ENCODE assay signal across 23 cellular contexts in genomic region chr10:93711891-93712290, GRCh38. TPM values are rescaled to one million over a fixed set of nuclear protein-coding genes. Genes with fewer than 3 reads are reported as not detected.
"Had no signal": no experiment of that assay in that cellular context is flagged by ENCODE, and none has a peak within 500 bp of the region (broad histone marks: within the 10 kb centered on the region; RNA-seq: fewer than 3 reads in every experiment).

No MANE protein-coding gene starts in this region.

- H3K36me3 ChIP-seq: adrenal gland, left ventricle myocardium inferior, suprapubic skin had no signal

- H3K9me3 ChIP-seq: adrenal gland, left ventricle myocardium inferior, suprapubic skin had no signal

- H3K27ac Mint-ChIP-seq: activated CD8-positive, alpha-beta T cell treated with anti-CD3 and anti-CD28 coated beads for 36 hours; memory B cell; naive thymus-derived CD8-positive, alpha-beta T cell; type B pancreatic cell had no signal

- H3K4me1 Mint-ChIP-seq: central memory CD8-positive, alpha-beta T cell had no signal

- H3K9me3 Mint-ChIP-seq: activated CD8-positive, alpha-beta T cell treated with anti-CD3 and anti-CD28 coated beads for 36 hours; activated T-cell treated with anti-CD3 and anti-CD28 coated beads, Interleukin-2, amount 50 U/mL, for 4 hours; central memory CD8-positive, alpha-beta T cell; memory B cell; naive thymus-derived CD8-positive, alpha-beta T cell; type B pancreatic cell had no signal

- DNase-seq: activated CD4-positive, alpha-beta T cell treated with anti-CD3 and anti-CD28 coated beads for 4 hours; activated CD8-positive, alpha-beta T cell treated with anti-CD3 and anti-CD28 coated beads for 36 hours; activated effector memory CD4-positive, alpha-beta T cell treated with Interleukin-2 at 50 U/mL for 16 hours; activated naive CD4-positive, alpha-beta T cell treated with anti-CD3 and anti-CD28 coated beads, Interleukin-2, amount 50 U/mL, for 16 hours; activated T-cell treated with anti-CD3 and anti-CD28 coated beads, Interleukin-2, amount 50 U/mL, for 4 hours; adrenal gland; cortex of kidney; effector CD8-positive, alpha-beta T cell; hippocampal formation; left ventricle myocardium inferior; naive thymus-derived CD8-positive, alpha-beta T cell; small intestine; stimulated activated CD4-positive, alpha-beta T cell treated with anti-CD3 and anti-CD28 coated beads, Interleukin-4, amount 100 ng/mL, for 24 hours; stimulated activated naive CD8-positive, alpha-beta T cell treated with anti-CD3 and anti-CD28 coated beads, Interleukin-15, Interleukin-2, amounts not matched to agents 100 U/mL and 50 U/mL, for 24 hours; T-helper 1 cell had no signal

- H3K27ac ChIP-seq: adrenal gland, left ventricle myocardium inferior, parathyroid adenoma, suprapubic skin had no signal

- H3K27me3 Mint-ChIP-seq: central memory CD8-positive, alpha-beta T cell had no signal

- H3K9ac ChIP-seq: parathyroid adenoma had no signal

- ATAC-seq: activated CD8-positive, alpha-beta T cell treated with anti-CD3 and anti-CD28 coated beads for 36 hours; activated T-cell treated with anti-CD3 and anti-CD28 coated beads, Interleukin-2, amount 50 U/mL, for 4 hours; naive thymus-derived CD8-positive, alpha-beta T cell; stimulated activated naive CD8-positive, alpha-beta T cell treated with anti-CD3 and anti-CD28 coated beads, Interleukin-15, Interleukin-2, amounts not matched to agents 100 U/mL and 50 U/mL, for 24 hours had no signal

- H3K4me3 ChIP-seq: adrenal gland, left ventricle myocardium inferior, suprapubic skin had no signal

- H3K36me3 Mint-ChIP-seq: memory B cell, type B pancreatic cell had no signal

- H3K27me3 ChIP-seq: adrenal gland, suprapubic skin had no signal

- H3K4me1 ChIP-seq: adrenal gland, left ventricle myocardium inferior, suprapubic skin had no signal

- H3K4me3 Mint-ChIP-seq: activated CD8-positive, alpha-beta T cell treated with anti-CD3 and anti-CD28 coated beads for 36 hours; activated T-cell treated with anti-CD3 and anti-CD28 coated beads, Interleukin-2, amount 50 U/mL, for 4 hours; central memory CD8-positive, alpha-beta T cell; memory B cell; naive thymus-derived CD8-positive, alpha-beta T cell; type B pancreatic cell had no signal

- H3K79me2 ChIP-seq: parathyroid adenoma had no signal

RNA-seq across cellular contexts. Expression of gene LGI1, which starts 45.8 kb away (rescaled TPM):
- total RNA-seq: activated CD8-positive, alpha-beta T cell treated with anti-CD3 and anti-CD28 coated beads for 36 hours; activated T-cell treated with anti-CD3 and anti-CD28 coated beads, Interleukin-2, amount 50 U/mL, for 4 hours; endothelial cell of umbilical vein; kidney epithelial cell; left ventricle myocardium inferior; naive thymus-derived CD8-positive, alpha-beta T cell; renal cortical epithelial cell; suprapubic skin had no signal
- polyA plus RNA-seq: endothelial cell of umbilical vein; naive thymus-derived CD8-positive, alpha-beta T cell had no signal
